ENCODE assay signal across 10 cellular contexts in genomic region chr12:56677680-56678079, GRCh38. TPM values are rescaled to one million over a fixed set of nuclear protein-coding genes. Genes with fewer than 3 reads are reported as not detected.
DNase-seq lines count a peak whose midpoint lies in the region; ATAC-seq lines count a peak whose summit lies in the region.
"Had no signal": no experiment of that assay in that cellular context is flagged by ENCODE, and none has a peak within 500 bp of the region (broad histone marks: within the 10 kb centered on the region; RNA-seq: fewer than 3 reads in every experiment).

No MANE protein-coding gene starts in this region.

- no peaks in the 10 kb centered on the region for H3K27me3 Mint-ChIP-seq in activated T-cell treated with anti-CD3 and anti-CD28 coated beads, Interleukin-2, amount 50 U/mL, for 72 hours (ENCODE audit: low read depth)
- no peaks in the 10 kb centered on the region for H3K27me3 Mint-ChIP-seq in stimulated activated naive CD8-positive, alpha-beta T cell treated with anti-CD3 and anti-CD28 coated beads, Interleukin-15, Interleukin-2, amounts not matched to agents 100 ng/mL and 50 ng/mL, for 24 hours

- H3K4me1 Mint-ChIP-seq in activated T-cell treated with anti-CD3 and anti-CD28 coated beads, Interleukin-2, amount 50 U/mL, for 72 hours (ENCODE audit: low read depth), result peaks cover 83% of the 10 kb centered on the region
- H3K4me1 Mint-ChIP-seq in stimulated activated naive CD8-positive, alpha-beta T cell treated with anti-CD3 and anti-CD28 coated beads, Interleukin-15, Interleukin-2, amounts not matched to agents 100 ng/mL and 50 ng/mL, for 24 hours (ENCODE audit: low read depth), result peaks cover 75% of the 10 kb centered on the region

- peak; percentile 78 to 81 for ATAC-seq in activated T-cell treated with anti-CD3 and anti-CD28 coated beads, Interleukin-2, amount 50 U/mL, for 72 hours (replicated peaks in 1 of 2)
- ATAC-seq in HG02885 (IDR thresholded peaks at IDR 0.05; ENCODE audit: poor library complexity, unreplicated experiment), result peak; percentile 50
- ATAC-seq in GM21576 (IDR thresholded peaks at IDR 0.05; ENCODE audit: unreplicated experiment), result no peak

- peak; percentile 12 to 29 for DNase-seq in activated T-cell treated with anti-CD3 and anti-CD28 coated beads, Interleukin-2, amount 50 U/mL, for 72 hours
- DNase-seq in activated T-cell treated with anti-CD3 and anti-CD28 coated beads for 4 hours (no peak), Ammon's horn (ENCODE audit: low spot score) (no peak), NCI-H446 treated with DMSO at 0.1 percent for 48 hours (lab: John Stamatoyannopoulos, UW) (no peak)
- peak; percentile 40 for DNase-seq in activated CD8-positive, alpha-beta memory T cell treated with anti-CD3 and anti-CD28 coated beads, Interleukin-2, amount 50 U/mL, for 48 hours
- DNase-seq: brain microvascular endothelial cell, sigmoid colon had no signal

- no peaks in the 10 kb centered on the region for H3K9me3 Mint-ChIP-seq in activated T-cell treated with anti-CD3 and anti-CD28 coated beads, Interleukin-2, amount 50 U/mL, for 72 hours
- H3K9me3 Mint-ChIP-seq in stimulated activated naive CD8-positive, alpha-beta T cell treated with anti-CD3 and anti-CD28 coated beads, Interleukin-15, Interleukin-2, amounts not matched to agents 100 ng/mL and 50 ng/mL, for 24 hours, result no peaks in the 10 kb centered on the region

- peak overlapping the region; percentile 92 for H3K27ac Mint-ChIP-seq in activated T-cell treated with anti-CD3 and anti-CD28 coated beads, Interleukin-2, amount 50 U/mL, for 72 hours
- H3K27ac Mint-ChIP-seq in stimulated activated naive CD8-positive, alpha-beta T cell treated with anti-CD3 and anti-CD28 coated beads, Interleukin-15, Interleukin-2, amounts not matched to agents 100 ng/mL and 50 ng/mL, for 24 hours, result peak overlapping the region; percentile 57

- peak overlapping the region; percentile 27 to 62 for H3K4me3 Mint-ChIP-seq in activated T-cell treated with anti-CD3 and anti-CD28 coated beads, Interleukin-2, amount 50 U/mL, for 72 hours
- H3K4me3 Mint-ChIP-seq in stimulated activated naive CD8-positive, alpha-beta T cell treated with anti-CD3 and anti-CD28 coated beads, Interleukin-15, Interleukin-2, amounts not matched to agents 100 ng/mL and 50 ng/mL, for 24 hours, result peak overlapping the region; percentile 4

- H3K36me3 Mint-ChIP-seq in activated T-cell treated with anti-CD3 and anti-CD28 coated beads, Interleukin-2, amount 50 U/mL, for 72 hours (ENCODE audit: insufficient read depth in 2 of 2), result peaks cover 2 to 28% of the 10 kb centered on the region in 2 donors
- H3K36me3 Mint-ChIP-seq in stimulated activated naive CD8-positive, alpha-beta T cell treated with anti-CD3 and anti-CD28 coated beads, Interleukin-15, Interleukin-2, amounts not matched to agents 100 ng/mL and 50 ng/mL, for 24 hours (ENCODE audit: low read depth), result peaks cover 66% of the 10 kb centered on the region

RNA-seq across cellular contexts. Expression of gene PTGES3, which starts 10.4 kb away (rescaled TPM):
- total RNA-seq in activated T-cell treated with anti-CD3 and anti-CD28 coated beads, Interleukin-2, amount 50 U/mL, for 72 hours, result 100 to 1,000 TPM; 166 to 192 TPM

RNA-seq across cellular contexts. Expression of gene ATP5F1B, which starts 31.9 kb away (rescaled TPM):
- total RNA-seq in activated T-cell treated with anti-CD3 and anti-CD28 coated beads, Interleukin-2, amount 50 U/mL, for 72 hours, result 100 to 1,000 TPM; 661 to 679 TPM

RNA-seq across cellular contexts. Expression of gene NACA, which starts 47.4 kb away (rescaled TPM):
- 100 to 1,000 TPM; 903 to 922 TPM for total RNA-seq in activated T-cell treated with anti-CD3 and anti-CD28 coated beads, Interleukin-2, amount 50 U/mL, for 72 hours

RNA-seq across cellular contexts. Expression of gene BAZ2A, which starts 47.6 kb away (rescaled TPM):
- 100 to 1,000 TPM; 128 to 154 TPM for total RNA-seq in activated T-cell treated with anti-CD3 and anti-CD28 coated beads, Interleukin-2, amount 50 U/mL, for 72 hours

Comparison
In these comparisons a context has a peak if more than half of its experiments do, and no peak if none do; other contexts are left out.
1. DNase-seq: peak in activated T-cell treated with anti-CD3 and anti-CD28 coated beads, Interleukin-2, amount 50 U/mL, for 72 hours (2 of 2) and activated CD8-positive, alpha-beta memory T cell treated with anti-CD3 and anti-CD28 coated beads, Interleukin-2, amount 50 U/mL, for 48 hours (single experiment); none in activated T-cell treated with anti-CD3 and anti-CD28 coated beads for 4 hours (single experiment), Ammon's horn (single experiment) and NCI-H446 treated with DMSO at 0.1 percent for 48 hours (single experiment).